Comparison of ENCODE assay signal across 25 cellular contexts in the genomic region with DNA sequence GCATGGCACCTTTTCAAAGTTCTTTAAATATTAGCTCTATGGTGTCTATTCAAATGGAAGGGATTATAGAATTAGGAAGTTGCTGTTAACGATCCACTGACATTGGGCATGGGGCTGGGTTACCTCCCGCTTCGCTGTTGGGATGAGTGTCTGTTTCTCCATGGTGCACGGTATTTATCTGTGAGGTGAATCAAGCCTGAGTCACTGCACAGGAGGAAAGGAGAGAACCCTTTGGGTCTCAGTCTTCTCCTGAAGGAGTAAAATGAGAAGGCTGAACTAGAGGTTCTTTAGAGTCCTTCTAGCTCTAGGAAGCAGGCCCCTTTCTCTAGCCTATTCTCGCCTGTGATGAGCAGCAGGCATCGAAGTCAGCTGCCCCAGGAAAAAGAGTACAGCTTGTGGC. TPM values are rescaled to one million over a fixed set of nuclear protein-coding genes. Genes with fewer than 3 reads are reported as not detected.
DNase-seq lines count a peak whose midpoint lies in the region; ATAC-seq, FAIRE-seq and TF ChIP-seq lines count a peak whose summit lies in the region.
"Had no signal": no experiment of that assay in that cellular context is flagged by ENCODE, and none has a peak within 500 bp of the region (broad histone marks: within the 10 kb centered on the region; RNA-seq: fewer than 3 reads in every experiment).

No MANE protein-coding gene starts in this region.

- H3K27ac Mint-ChIP-seq in stimulated activated naive CD8-positive, alpha-beta T cell treated with anti-CD3 and anti-CD28 coated beads, Interleukin-15, amount 100 ng/mL, for 72 hours: no peak overlapping the region
- H3K27ac Mint-ChIP-seq: activated CD4-positive, alpha-beta T cell treated with anti-CD3 and anti-CD28 coated beads for 36 hours; CD8-positive, alpha-beta T cell; neural progenitor cell had no signal

- H3K9me3 Mint-ChIP-seq in stimulated activated naive CD8-positive, alpha-beta T cell treated with anti-CD3 and anti-CD28 coated beads, Interleukin-15, amount 100 ng/mL, for 72 hours: no peaks in the 10 kb centered on the region
- H3K9me3 Mint-ChIP-seq: CD8-positive, alpha-beta T cell; neural progenitor cell had no signal

- CTCF ChIA-PET in HCT116 (lab: Charles Lee): no interaction called here

- H3K27me3 ChIP-seq in HCT116 (ENCODE audit: insufficient read depth, low read length): no peaks in the 10 kb centered on the region
- H3K27me3 ChIP-seq in osteoblast (ENCODE audit: insufficient read depth, low read length): no peaks in the 10 kb centered on the region
- H3K27me3 ChIP-seq in prostate gland (replicated peaks; ENCODE audit: insufficient read depth): no peaks in the 10 kb centered on the region
- H3K27me3 ChIP-seq: neural progenitor cell had no signal

- FAIRE-seq in RCC 7860 (lab: Jason Lieb, UNC): peak; percentile 97
- FAIRE-seq: GM18507 had no signal

- H2AFZ ChIP-seq in HCT116 (ENCODE audit: low read depth, low read length, poor library complexity, severe bottlenecking) (no peak overlapping the region), osteoblast (ENCODE audit: low read length) (no peak overlapping the region)
- H2AFZ ChIP-seq: neural progenitor cell had no signal

- no peaks in the 10 kb centered on the region for H4K20me1 ChIP-seq in HCT116 (ENCODE audit: insufficient read depth)
- peaks cover 43% of the 10 kb centered on the region for H4K20me1 ChIP-seq in osteoblast (ENCODE audit: insufficient read depth, low read length)

- H3K4me3 Mint-ChIP-seq in stimulated activated naive CD8-positive, alpha-beta T cell treated with anti-CD3 and anti-CD28 coated beads, Interleukin-15, amount 100 ng/mL, for 72 hours: no peak overlapping the region
- H3K4me3 Mint-ChIP-seq: activated CD4-positive, alpha-beta T cell treated with anti-CD3 and anti-CD28 coated beads for 36 hours; CD8-positive, alpha-beta T cell; neural progenitor cell had no signal

- H3K9ac ChIP-seq in HCT116 (ENCODE audit: low read length): no peak overlapping the region
- H3K9ac ChIP-seq: neural progenitor cell had no signal

- H3K4me2 ChIP-seq in HCT116 (ENCODE audit: low read length) (peak overlapping the region; percentile 49), osteoblast (ENCODE audit: insufficient read depth, low read length) (no peak overlapping the region)
- H3K4me2 ChIP-seq: neural progenitor cell had no signal

- no peak for TF ChIP-seq RAD21 in HCT116 (IDR thresholded peaks at IDR 0.05; ENCODE audit: low read depth)

- DNase-seq in HCT116 (ENCODE audit: low read depth, low spot score) (no peak), RCC 7860 (ENCODE audit: low spot score) (peak; percentile 74), caudate nucleus (lab: John Stamatoyannopoulos, UW) (no peak), osteoblast (ENCODE audit: insufficient read length, low spot score, missing footprints) (peak; percentile 69), prostate gland (ENCODE audit: low spot score) (no peak)
- DNase-seq in stimulated activated naive CD8-positive, alpha-beta T cell treated with anti-CD3 and anti-CD28 coated beads, Interleukin-15, amount 100 ng/mL, for 72 hours: no peak
- DNase-seq: activated CD4-positive, alpha-beta T cell treated with anti-CD3 and anti-CD28 coated beads for 36 hours; activated naive CD4-positive, alpha-beta T cell treated with Interleukin-2 at 50 U/mL for 16 hours; activated T-cell treated with anti-CD3 and anti-CD28 coated beads, Interleukin-2, amount 50 U/mL, for 48 hours; amniotic stem cell; CD8-positive, alpha-beta T cell; cortex of kidney; DMS153; GF-D8; H7; kidney glomerular epithelial cell; NCI-H2081; NCI-H226; posterior cingulate gyrus; SHP77 treated with DMSO at 0.1 percent for 48 hours; stimulated activated CD8-positive, alpha-beta memory T cell treated with anti-CD3 and anti-CD28 coated beads, Interleukin-4, amount 100 ng/mL, for 48 hours; trophoblast cell had no signal

- no peak overlapping the region for H3K4me3 ChIP-seq in HCT116 (replicated peaks in 1 of 2; ENCODE audit: low read depth in 1 of 2, low read length in 2 of 2)
- H3K4me3 ChIP-seq in osteoblast (ENCODE audit: insufficient read depth, low read length): no peak overlapping the region
- H3K4me3 ChIP-seq in prostate gland: no peak overlapping the region
- H3K4me3 ChIP-seq: neural progenitor cell had no signal

- TF ChIP-seq POLR2A in HCT116 (IDR thresholded peaks at IDR 0.05; ENCODE audit: borderline replicate concordance, extremely low read depth, insufficient read depth, insufficient read length): no peak
- TF ChIP-seq POLR2A in prostate gland (IDR thresholded peaks at IDR 0.05): no peak

- H3K4me1 ChIP-seq in HCT116 (ENCODE audit: control insufficient read depth in 1 of 2, insufficient read depth in 2 of 2, low read length in 2 of 2): peaks cover 19 to 32% of the 10 kb centered on the region in 2 experiments
- H3K4me1 ChIP-seq in osteoblast (ENCODE audit: insufficient read depth, low read length): peaks cover 36% of the 10 kb centered on the region
- H3K4me1 ChIP-seq in prostate gland (replicated peaks): no peaks in the 10 kb centered on the region

- RAD21 ChIA-PET in HCT116 (lab: Charles Lee; ENCODE audit: low non-redundant PET in 1 of 2, low total read pairs in 2 of 2, uncharacterized antibody in 2 of 2, unreplicated experiment in 2 of 2): no interaction called here

- no peaks in the 10 kb centered on the region for H3K36me3 ChIP-seq in HCT116 (ENCODE audit: control insufficient read depth in 1 of 2, insufficient read depth in 2 of 2, low read length in 2 of 2)
- H3K36me3 ChIP-seq in osteoblast (ENCODE audit: insufficient read depth, low read length): peaks cover 9% of the 10 kb centered on the region
- H3K36me3 ChIP-seq in prostate gland: no peaks in the 10 kb centered on the region
- H3K36me3 ChIP-seq: neural progenitor cell had no signal

- ATAC-seq in HCT116 (peak; percentile 51; the same call in 1 of the 2 replicates), GM18519 (IDR thresholded peaks at IDR 0.05; ENCODE audit: low FRiP score, unreplicated experiment) (no peak)
- ATAC-seq in stimulated activated naive CD8-positive, alpha-beta T cell treated with anti-CD3 and anti-CD28 coated beads, Interleukin-15, amount 100 ng/mL, for 72 hours: no peak
- ATAC-seq: activated CD4-positive, alpha-beta T cell treated with anti-CD3 and anti-CD28 coated beads for 36 hours; CD8-positive, alpha-beta T cell had no signal

- no peak overlapping the region for H3K27ac ChIP-seq in HCT116 (ENCODE audit: low read depth, low read length)
- H3K27ac ChIP-seq in caudate nucleus (ENCODE audit: low read depth, low read length): peak overlapping the region; percentile 12
- no peak overlapping the region for H3K27ac ChIP-seq in osteoblast (ENCODE audit: low read depth, low read length)
- H3K27ac ChIP-seq in prostate gland: no peak overlapping the region
- H3K27ac ChIP-seq: neural progenitor cell had no signal

- H3K9me3 ChIP-seq in HCT116 (ENCODE audit: control insufficient read depth in 1 of 2, insufficient read depth in 1 of 2, low read depth in 1 of 2, low read length in 2 of 2) (no peaks in the 10 kb centered on the region), osteoblast (ENCODE audit: low read depth, low read length) (no peaks in the 10 kb centered on the region), prostate gland (no peaks in the 10 kb centered on the region)

- H3K27me3 Mint-ChIP-seq in stimulated activated naive CD8-positive, alpha-beta T cell treated with anti-CD3 and anti-CD28 coated beads, Interleukin-15, amount 100 ng/mL, for 72 hours: peaks cover 72% of the 10 kb centered on the region

- POLR2A ChIA-PET in HCT116 (lab: Charles Lee): no interaction called here

- H3K9me2 ChIP-seq in HCT116 (ENCODE audit: insufficient read depth): no peaks in the 10 kb centered on the region

- TF ChIP-seq CTCF in HCT116 (IDR thresholded peaks at IDR 0.05 in 2 of 3, conservative IDR thresholded peaks at IDR 0.05 in 1 of 3; ENCODE audit: borderline replicate concordance in 1 of 3, insufficient read depth in 1 of 3, low read depth in 2 of 3, low read length in 2 of 3) (no peak), osteoblast (IDR thresholded peaks at IDR 0.05; ENCODE audit: extremely low read depth, low read depth, low read length) (no peak), prostate gland (IDR thresholded peaks at IDR 0.05) (no peak)

- H3K4me1 Mint-ChIP-seq in stimulated activated naive CD8-positive, alpha-beta T cell treated with anti-CD3 and anti-CD28 coated beads, Interleukin-15, amount 100 ng/mL, for 72 hours: peaks cover 21% of the 10 kb centered on the region

- WGBS in prostate gland: 76% methylated on average over 6 of the region's 6 CpGs

- H3K79me2 ChIP-seq in HCT116 (ENCODE audit: insufficient read depth, low read length) (peaks cover 18% of the 10 kb centered on the region), osteoblast (ENCODE audit: insufficient read depth, low read length) (peaks cover 94% of the 10 kb centered on the region)

- intact Hi-C loops in HCT116 (cut with micrococcal nuclease) (no loop called here), prostate gland (cut with DNase I) (no loop called here)

- no TSS peak for BruUV-seq in HCT116 (replicated peaks; lab: Mats Ljungman, UMichigan)

TF ChIP-seq in HCT116, 20 proteins besides CTCF, POLR2A, EP300 and RAD21:
- TF ChIP-seq JUND (IDR thresholded peaks at IDR 0.05) (peak; percentile 33; the same call in 1 of the 2 replicates), SP1 (IDR thresholded peaks at IDR 0.05; ENCODE audit: low read depth) (peak; percentile 39; the same call in 1 of the 2 replicates), FOSL1 (IDR thresholded peaks at IDR 0.05; ENCODE audit: low read depth) (peak; percentile 60; the same call in 1 of the 2 replicates), TCF7L2 (IDR thresholded peaks at IDR 0.05; ENCODE audit: borderline replicate concordance, extremely low read depth, insufficient read depth, insufficient read length) (no peak)

RNA-seq across cellular contexts. Expression of a gene that starts 7.3 kb away (rescaled TPM):
- total RNA-seq in HCT116 (2021; ENCODE audit: unreplicated experiment) (17.5 TPM), osteoblast (47.0 and 52.7 TPM in 2 replicates), prostate gland (100 to 1,000 TPM in 1 of 2 donors, 1 to 10 TPM in 1; 8.3 to 113 TPM)
- polyA plus RNA-seq in HCT116 (2012): 7.3 and 7.9 TPM in 2 replicates
- total RNA-seq: activated CD4-positive, alpha-beta T cell treated with anti-CD3 and anti-CD28 coated beads for 36 hours; CD8-positive, alpha-beta T cell had no signal

Comparison
In these comparisons a context has a peak if more than half of its experiments do, and no peak if none do; other contexts are left out.
1. DNase-seq: peak in RCC 7860 (single experiment) and osteoblast (single experiment); none in HCT116 (single experiment), caudate nucleus (0 of 61), stimulated activated naive CD8-positive, alpha-beta T cell treated with anti-CD3 and anti-CD28 coated beads, Interleukin-15, amount 100 ng/mL, for 72 hours (0 of 2) and prostate gland (single experiment).